In the genomic region with DNA sequence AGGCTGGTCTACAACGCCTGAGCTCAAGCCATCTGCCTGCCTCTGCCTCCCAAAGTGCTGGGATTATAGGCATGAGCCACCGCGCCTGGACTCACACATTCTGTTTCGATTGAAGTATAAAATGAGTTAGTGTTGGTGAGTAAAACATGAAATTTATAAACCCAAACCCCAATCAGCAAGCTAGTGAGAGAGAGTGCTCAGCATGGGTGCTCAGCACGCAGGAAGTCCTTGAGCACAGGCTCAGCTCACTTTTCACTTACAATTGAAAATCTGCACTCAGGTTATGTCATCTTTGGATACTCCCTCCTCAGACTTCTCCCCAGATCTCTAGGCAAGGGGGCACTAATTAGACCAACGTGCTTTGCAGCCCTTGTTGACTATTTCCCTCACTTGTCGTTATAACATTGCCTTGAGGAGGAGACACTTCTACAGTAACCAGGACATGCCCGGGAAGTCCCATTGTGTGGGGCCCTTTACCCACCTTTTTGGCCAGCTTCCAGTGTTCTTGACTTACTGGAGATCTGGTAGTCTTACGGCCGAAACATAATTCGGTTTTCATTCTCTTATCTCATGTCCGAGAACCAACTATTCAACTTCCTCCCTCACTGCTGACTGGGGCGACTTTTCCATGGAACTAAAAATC, we compare ENCODE assay signal across 18 cellular contexts.
A peak's percentile ranks its signal among the peaks of the same experiment; 100 is the strongest.
DNase-seq lines count a peak whose midpoint lies in the region; ATAC-seq and TF ChIP-seq lines count a peak whose summit lies in the region.
"Had no signal": no experiment of that assay in that cellular context is flagged by ENCODE, and none has a peak within 500 bp of the region (broad histone marks: within the 10 kb centered on the region; RNA-seq: fewer than 3 reads in every experiment).

No MANE protein-coding gene starts in this region.

- H3K4me3 ChIP-seq in SK-N-MC, result peak overlapping the region; percentile 68
- no peak overlapping the region for H3K4me3 ChIP-seq in tibial artery
- H3K4me3 ChIP-seq: heart left ventricle, neural progenitor cell, PC-9 had no signal

- H3K36me3 Mint-ChIP-seq in activated naive CD4-positive, alpha-beta T cell treated with anti-CD3 and anti-CD28 coated beads, Interleukin-2, amount 50 U/mL, for 72 hours, result peaks cover 2 to 18% of the 10 kb centered on the region in 2 donors
- no peaks in the 10 kb centered on the region for H3K36me3 Mint-ChIP-seq in dendritic cell treated with granulocyte-macrophage colony-stimulating factor and Interleukin-4, amounts not matched to agents 40 ng/mL and 50 ng/mL, for 4 days (ENCODE audit: low read depth)
- H3K36me3 Mint-ChIP-seq: neural progenitor cell had no signal

- DNase-seq in activated naive CD4-positive, alpha-beta T cell treated with anti-CD3 and anti-CD28 coated beads, Interleukin-2, amount 50 U/mL, for 72 hours (ENCODE audit: low spot score in 2 of 2), result no peak
- no peak for DNase-seq in activated naive CD4-positive, alpha-beta T cell (lab: John Stamatoyannopoulos, UW)
- DNase-seq in SK-N-MC (ENCODE audit: low read depth, low spot score), result peak; percentile 28
- peak in 1 of 2 donors; percentile 56 for DNase-seq in stimulated activated naive CD8-positive, alpha-beta T cell treated with anti-CD3 and anti-CD28 coated beads, Interleukin-15, amount 100 ng/mL, for 72 hours
- no peak for DNase-seq in tibial artery
- no peak for DNase-seq in NCI-H774 (lab: John Stamatoyannopoulos, UW)
- DNase-seq: effector CD4-positive, alpha-beta T cell; heart left ventricle; IMR-90; mesenchymal stem cell; NCI-H2081 treated with DMSO at 0.1 percent for 48 hours; NCI-H526; PC-9; SK-N-SH; substantia nigra had no signal

- H3K27ac Mint-ChIP-seq in activated naive CD4-positive, alpha-beta T cell treated with anti-CD3 and anti-CD28 coated beads, Interleukin-2, amount 50 U/mL, for 72 hours, result peak overlapping the region; percentile 45 to 85
- peak overlapping the region; percentile 56 for H3K27ac Mint-ChIP-seq in dendritic cell treated with granulocyte-macrophage colony-stimulating factor and Interleukin-4, amounts not matched to agents 40 ng/mL and 50 ng/mL, for 4 days
- peak overlapping the region; percentile 89 to 92 for H3K27ac Mint-ChIP-seq in stimulated activated naive CD8-positive, alpha-beta T cell treated with anti-CD3 and anti-CD28 coated beads, Interleukin-15, amount 100 ng/mL, for 72 hours
- H3K27ac Mint-ChIP-seq: neural progenitor cell had no signal

- H3K9me3 ChIP-seq in SK-N-MC (ENCODE audit: low read depth, low read length) (no peaks in the 10 kb centered on the region), tibial artery (no peaks in the 10 kb centered on the region)
- H3K9me3 ChIP-seq: heart left ventricle, SK-N-SH had no signal

- H3K9me3 Mint-ChIP-seq in activated naive CD4-positive, alpha-beta T cell treated with anti-CD3 and anti-CD28 coated beads, Interleukin-2, amount 50 U/mL, for 72 hours, result peaks cover 3 to 9% of the 10 kb centered on the region in 2 donors
- peaks cover 9% of the 10 kb centered on the region for H3K9me3 Mint-ChIP-seq in dendritic cell treated with granulocyte-macrophage colony-stimulating factor and Interleukin-4, amounts not matched to agents 40 ng/mL and 50 ng/mL, for 4 days
- H3K9me3 Mint-ChIP-seq in stimulated activated naive CD8-positive, alpha-beta T cell treated with anti-CD3 and anti-CD28 coated beads, Interleukin-15, amount 100 ng/mL, for 72 hours, result peaks cover 0 to 11% of the 10 kb centered on the region in 2 donors

- H3K9ac ChIP-seq in SK-N-MC (ENCODE audit: insufficient read length), result no peak overlapping the region
- H3K9ac ChIP-seq: neural progenitor cell, SK-N-SH had no signal

- no peaks in the 10 kb centered on the region for H3K27me3 ChIP-seq in tibial artery
- H3K27me3 ChIP-seq: heart left ventricle, neural progenitor cell had no signal

- H3K27me3 Mint-ChIP-seq in dendritic cell treated with granulocyte-macrophage colony-stimulating factor and Interleukin-4, amounts not matched to agents 40 ng/mL and 50 ng/mL, for 4 days, result peaks cover 4% of the 10 kb centered on the region
- H3K27me3 Mint-ChIP-seq in stimulated activated naive CD8-positive, alpha-beta T cell treated with anti-CD3 and anti-CD28 coated beads, Interleukin-15, amount 100 ng/mL, for 72 hours, result no peaks in the 10 kb centered on the region

- peak; percentile 63 to 67 for ATAC-seq in activated naive CD4-positive, alpha-beta T cell treated with anti-CD3 and anti-CD28 coated beads, Interleukin-2, amount 50 U/mL, for 72 hours
- peak; percentile 89 for ATAC-seq in stimulated activated naive CD8-positive, alpha-beta T cell treated with anti-CD3 and anti-CD28 coated beads, Interleukin-15, amount 100 ng/mL, for 72 hours
- no peak for ATAC-seq in GM19023 (IDR thresholded peaks at IDR 0.05; ENCODE audit: unreplicated experiment)
- ATAC-seq: heart left ventricle had no signal

- no peaks in the 10 kb centered on the region for H3K4me1 ChIP-seq in tibial artery
- H3K4me1 ChIP-seq: heart left ventricle, neural progenitor cell had no signal

- no peak overlapping the region for H3K4me3 Mint-ChIP-seq in dendritic cell treated with granulocyte-macrophage colony-stimulating factor and Interleukin-4, amounts not matched to agents 40 ng/mL and 50 ng/mL, for 4 days
- peak overlapping the region; percentile 70 to 72 for H3K4me3 Mint-ChIP-seq in stimulated activated naive CD8-positive, alpha-beta T cell treated with anti-CD3 and anti-CD28 coated beads, Interleukin-15, amount 100 ng/mL, for 72 hours
- H3K4me3 Mint-ChIP-seq: neural progenitor cell had no signal

- H3K36me3 ChIP-seq in SK-N-MC (ENCODE audit: insufficient read depth, low read length) (no peaks in the 10 kb centered on the region), tibial artery (no peaks in the 10 kb centered on the region)
- H3K36me3 ChIP-seq: heart left ventricle, neural progenitor cell had no signal

- H3K4me1 Mint-ChIP-seq in dendritic cell treated with granulocyte-macrophage colony-stimulating factor and Interleukin-4, amounts not matched to agents 40 ng/mL and 50 ng/mL, for 4 days (ENCODE audit: low read depth), result peaks cover 11% of the 10 kb centered on the region
- H3K4me1 Mint-ChIP-seq in stimulated activated naive CD8-positive, alpha-beta T cell treated with anti-CD3 and anti-CD28 coated beads, Interleukin-15, amount 100 ng/mL, for 72 hours, result peaks cover 32% of the 10 kb centered on the region
- H3K4me1 Mint-ChIP-seq: neural progenitor cell had no signal

- intact Hi-C loops in dendritic cell treated with granulocyte-macrophage colony-stimulating factor and Interleukin-4, amounts not matched to agents 40 ng/mL and 50 ng/mL, for 4 days (cut with micrococcal nuclease), result no loop called here
- intact Hi-C loops in tibial artery (cut with DNase I; ENCODE audit: low total_unique reads), result no loop called here

- TF ChIP-seq CTCF in tibial artery (IDR thresholded peaks at IDR 0.05), result no peak

- H3K27ac ChIP-seq in SK-N-MC, result peak overlapping the region; percentile 68; the same call in 1 of the 2 replicates
- H3K27ac ChIP-seq in tibial artery, result no peak overlapping the region
- H3K27ac ChIP-seq: heart left ventricle, neural progenitor cell, PC-9 had no signal
